In genomic region chr1:19971657-19972056, GRCh38 we compare ENCODE assay signal across 10 cellular contexts. TPM values are rescaled to one million over a fixed set of nuclear protein-coding genes. Genes with fewer than 3 reads are reported as not detected.
"Had no signal": no experiment of that assay in that cellular context is flagged by ENCODE, and none has a peak within 500 bp of the region (broad histone marks: within the 10 kb centered on the region; RNA-seq: fewer than 3 reads in every experiment).

No MANE protein-coding gene starts in this region.

- H3K27ac ChIP-seq: GM23248, KMS-11 had no signal

- H3K9me3 ChIP-seq: HAP-1 had no signal

- H3K9ac ChIP-seq: GM23248, KMS-11 had no signal

- FAIRE-seq: HTR-8/SVneo had no signal

- DNase-seq: GM23248, GOT3, H7, HFFc6, KBM-7 had no signal

- H3K4me2 ChIP-seq: KMS-11 had no signal

- H3K4me3 ChIP-seq: GM23248, HAP-1 had no signal

- H2AFZ ChIP-seq: GM23248 had no signal

- ATAC-seq: HCT116 had no signal

- H3K4me1 ChIP-seq: HAP-1 had no signal

- H3K36me3 ChIP-seq: HAP-1 had no signal

RNA-seq across cellular contexts. Expression of gene PLA2G2A, which starts 7.8 kb away (rescaled TPM):
- total RNA-seq: GM23248, H4, H7, HFFc6 had no signal

RNA-seq across cellular contexts. Expression of gene PLA2G2E, which starts 48.2 kb away (rescaled TPM):
- total RNA-seq: GM23248, H4, H7, HFFc6 had no signal
- polyA plus RNA-seq: GM23248 had no signal
